In genomic region chr3:138914870-138915502, GRCh38 we compare ENCODE assay signal across 8 cellular contexts. TPM values are rescaled to one million over a fixed set of nuclear protein-coding genes. Genes with fewer than 3 reads are reported as not detected.
DNase-seq lines count a peak whose midpoint lies in the region; ATAC-seq and TF ChIP-seq lines count a peak whose summit lies in the region.

No MANE protein-coding gene starts in this region.

- H3K36me3 Mint-ChIP-seq in MCF 10A (ENCODE audit: insufficient read depth, unreplicated experiment), result peaks cover 5% of the 10 kb centered on the region

- no peak for TF ChIP-seq CTCF in HEK293 (tag by site-specific recombination; IDR thresholded peaks at IDR 0.05)
- no peak for TF ChIP-seq CTCF in MCF 10A (IDR thresholded peaks at IDR 0.05; ENCODE audit: unreplicated experiment)
- no peak for TF ChIP-seq CTCF in lower lobe of right lung (IDR thresholded peaks at IDR 0.05)
- TF ChIP-seq CTCF in upper lobe of right lung (IDR thresholded peaks at IDR 0.05), result no peak

- H3K27ac Mint-ChIP-seq in MCF 10A (ENCODE audit: low read depth, unreplicated experiment), result peak overlapping the region; percentile 76

- intact Hi-C loops in MCF 10A (cut with micrococcal nuclease) (loop anchor here (1.0 to 10.0 kb wide), 5 partner anchors 81 to 423 kb away; partner anchors contain the start of genes CEP70 and PIK3CB), lower lobe of right lung (cut with DNase I) (loop anchor here (10.0 kb wide), 2 partner anchors 220 to 320 kb away; partner anchors contain the start of gene CEP70), upper lobe of right lung (cut with DNase I) (loop anchor here (10.0 kb wide), 2 partner anchors 210 to 320 kb away; partner anchors contain the start of gene CEP70)

- H3K4me3 Mint-ChIP-seq in MCF 10A (ENCODE audit: unreplicated experiment), result peak overlapping the region; percentile 85

- POLR2A ChIA-PET in HEK293 (lab: Yijun Ruan, JAX), result interaction anchor here (0.5 to 2.7 kb wide), 17 partner anchors 7 to 1216 kb away, joined by 3 to 23 read pairs (median 5); partner anchors contain the start of genes CEP70, DBR1 and PIK3CB
- POLR2A ChIA-PET in MCF 10A (lab: Yijun Ruan, JAX), result interaction anchor here (0.7 to 4.5 kb wide), 19 partner anchors 49 to 726 kb away, joined by 3 to 62 read pairs (median 5); partner anchors contain the start of genes CEP70 and PIK3CB

- H3K9me3 ChIP-seq in HEK293 (ENCODE audit: control insufficient read depth, insufficient read depth, low read depth, low read length) (no peaks in the 10 kb centered on the region), lower lobe of right lung (no peaks in the 10 kb centered on the region), upper lobe of right lung (no peaks in the 10 kb centered on the region)

- CTCF ChIA-PET in HEK293 (lab: Yijun Ruan, JAX) (interaction anchor here (0.6 to 3.2 kb wide), 54 partner anchors 9 to 748 kb away, joined by 3 to 66 read pairs (median 4); partner anchors contain the start of genes CEP70 and PIK3CB), MCF 10A (lab: Yijun Ruan, JAX) (interaction anchor here (0.5 to 13.9 kb wide), 100 partner anchors 9 to 733 kb away, joined by 3 to 364 read pairs (median 6); partner anchors contain the start of genes CEP70 and PIK3CB)

- ATAC-seq in lower lobe of right lung (peak; percentile 40 to 70), upper lobe of right lung (peak; percentile 53)

- H3K4me3 ChIP-seq in GM08714 (ENCODE audit: low read length) (peak overlapping the region; percentile 45; the same call in 1 of the 2 replicates), HEK293 (ENCODE audit: low read depth, low read length) (peak overlapping the region; percentile 52), lower lobe of right lung (peak overlapping the region; percentile 78), upper lobe of right lung (peak overlapping the region; percentile 93)

- peaks cover 6% of the 10 kb centered on the region for H3K4me1 Mint-ChIP-seq in MCF 10A (ENCODE audit: insufficient read depth, unreplicated experiment)

- no peaks in the 10 kb centered on the region for H3K27me3 Mint-ChIP-seq in MCF 10A (ENCODE audit: insufficient read depth, unreplicated experiment)

- H3K27me3 ChIP-seq in lower lobe of right lung (ENCODE audit: low read depth), result no peaks in the 10 kb centered on the region
- H3K27me3 ChIP-seq in upper lobe of right lung, result no peaks in the 10 kb centered on the region

- DNase-seq in NCI-H1694 treated with DMSO at 0.1 percent for 48 hours (lab: John Stamatoyannopoulos, UW), result peak; percentile 81
- DNase-seq in MCF 10A (ENCODE audit: unreplicated experiment), result peak; percentile 57
- no peak for DNase-seq in lower lobe of right lung
- DNase-seq in upper lobe of right lung, result no peak
- no peak for DNase-seq in occipital lobe (lab: John Stamatoyannopoulos, UW)
- no peak for DNase-seq in DMS153 (lab: John Stamatoyannopoulos, UW)

- no peak overlapping the region for H3K27ac ChIP-seq in HEK293 (ENCODE audit: extremely low read depth, low read depth, low read length)
- H3K27ac ChIP-seq in lower lobe of right lung, result peak overlapping the region; percentile 97
- H3K27ac ChIP-seq in upper lobe of right lung, result peak overlapping the region; percentile 98

- no peaks in the 10 kb centered on the region for H3K9me3 Mint-ChIP-seq in MCF 10A (ENCODE audit: unreplicated experiment)

- H3K36me3 ChIP-seq in HEK293 (ENCODE audit: control insufficient read depth in 2 of 2, insufficient read depth in 1 of 2, low read length in 2 of 2), result no peaks in the 10 kb centered on the region
- no peaks in the 10 kb centered on the region for H3K36me3 ChIP-seq in lower lobe of right lung
- no peaks in the 10 kb centered on the region for H3K36me3 ChIP-seq in upper lobe of right lung

- no peaks in the 10 kb centered on the region for H3K4me1 ChIP-seq in HEK293 (ENCODE audit: control insufficient read depth, insufficient read depth, low read length)
- peaks cover 17% of the 10 kb centered on the region for H3K4me1 ChIP-seq in lower lobe of right lung
- H3K4me1 ChIP-seq in upper lobe of right lung, result peaks cover 14% of the 10 kb centered on the region

- no TSS peak for BruUV-seq in MCF 10A (replicated peaks; lab: Mats Ljungman, UMichigan)

TF ChIP-seq in HEK293, 187 proteins besides CTCF, POLR2A, EP300 and RAD21:
- TF ChIP-seq ZNF146 (tag by site-specific recombination; IDR thresholded peaks at IDR 0.05), result no peak
- peak; percentile 44 for TF ChIP-seq ZNF341 (tag by site-specific recombination; IDR thresholded peaks at IDR 0.05; ENCODE audit: low read depth)
- no peak for TF ChIP-seq ZBTB26 (tag by site-specific recombination; optimal IDR thresholded peaks at IDR 0.05)
- 0 out of 2 replicates have a peak, but pooled peaks have one; percentile 18 for TF ChIP-seq ZNF366 (tag by site-specific recombination; conservative IDR thresholded peaks at IDR 0.05)
- TF ChIP-seq ZIC2 (tag by site-specific recombination; IDR thresholded peaks at IDR 0.05), result peak; percentile 20; the same call in 1 of the 2 replicates
- 0 out of 2 replicates have a peak, but pooled peaks have one; percentile 16 for TF ChIP-seq ZBTB17 (tag by site-specific recombination; IDR thresholded peaks at IDR 0.05)
- TF ChIP-seq KLF17 (tag by site-specific recombination; IDR thresholded peaks at IDR 0.05), result 0 out of 2 replicates have a peak, but pooled peaks have one; percentile 24

RNA-seq across cellular contexts. Expression of gene FOXL2, which starts 32.0 kb away (rescaled TPM):
- total RNA-seq in MCF 10A (2022), result 0.17 and 0.30 TPM in 2 replicates
- total RNA-seq in lower lobe of right lung, result not detected
- total RNA-seq in upper lobe of right lung, result not detected
- total RNA-seq in occipital lobe, result not detected

RNA-seq across cellular contexts. Expression of gene FOXL2NB, which starts 32.0 kb away (rescaled TPM):
- total RNA-seq in MCF 10A (2022) (0.14 and 0.20 TPM in 2 replicates), lower lobe of right lung (not detected), upper lobe of right lung (not detected), occipital lobe (0.16 TPM)

Comparison
In these comparisons a context has a peak if more than half of its experiments do, and no peak if none do; other contexts are left out.
1. DNase-seq: peak in NCI-H1694 treated with DMSO at 0.1 percent for 48 hours (single experiment) and MCF 10A (single experiment); none in lower lobe of right lung (single experiment), upper lobe of right lung (single experiment), occipital lobe (single experiment) and DMS153 (single experiment).
2. Peak in every context shown above with its lines, with median percentiles within 50 percentile points of each other: H3K4me3 ChIP-seq.